Comparison of ENCODE assay signal across 9 cellular contexts in genomic region chr4:11954093-11954492, GRCh38.
A peak's percentile ranks its signal among the peaks of the same experiment; 100 is the strongest.
DNase-seq lines count a peak whose midpoint lies in the region; ATAC-seq and TF ChIP-seq lines count a peak whose summit lies in the region.
"Had no signal": no experiment of that assay in that cellular context is flagged by ENCODE, and none has a peak within 500 bp of the region (broad histone marks: within the 10 kb centered on the region; RNA-seq: fewer than 3 reads in every experiment).

No MANE protein-coding gene starts in this region.

- H3K27ac ChIP-seq in adrenal gland (no peak overlapping the region), left lung (no peak overlapping the region)

- no peak for ATAC-seq in left lung
- ATAC-seq in HG02970 (IDR thresholded peaks at IDR 0.05; ENCODE audit: low FRiP score, unreplicated experiment), result no peak

- peak; percentile 6 for DNase-seq in COR-L47 (lab: John Stamatoyannopoulos, UW)
- peak; percentile 1 for DNase-seq in HuH-7 (ENCODE audit: low spot score)
- peak in 5 of 7 donors; percentile 24 to 55 (median 44) for DNase-seq in adrenal gland
- DNase-seq in left lung, result no peak
- no peak for DNase-seq in T-helper 2 cell treated with Interferon-gamma antibody and Interleukin-4, amounts not matched to agents 5 μg/mL and 100 μg/mL, for 36 hours (ENCODE audit: low spot score)
- no peak for DNase-seq in T-helper 1 cell
- no peak for DNase-seq in COLO668 (lab: John Stamatoyannopoulos, UW; ENCODE audit: unreplicated experiment)
- DNase-seq: SIG-M5 had no signal

- no peak for TF ChIP-seq POLR2A in adrenal gland (IDR thresholded peaks at IDR 0.05)

- H3K4me1 ChIP-seq in adrenal gland (replicated peaks in 1 of 2), result no peaks in the 10 kb centered on the region
- H3K4me1 ChIP-seq in left lung, result no peaks in the 10 kb centered on the region

- H3K4me3 Mint-ChIP-seq in T-helper 2 cell treated with Interferon-gamma antibody and Interleukin-4, amounts not matched to agents 5 μg/mL and 100 μg/mL, for 36 hours, result no peak overlapping the region

- H3K36me3 ChIP-seq in adrenal gland (replicated peaks in 1 of 2) (no peaks in the 10 kb centered on the region), left lung (no peaks in the 10 kb centered on the region)

- H3K4me3 ChIP-seq in adrenal gland (no peak overlapping the region), left lung (no peak overlapping the region)

- H3K36me3 Mint-ChIP-seq in T-helper 2 cell treated with Interferon-gamma antibody and Interleukin-4, amounts not matched to agents 5 μg/mL and 100 μg/mL, for 36 hours (ENCODE audit: low read depth), result no peaks in the 10 kb centered on the region

- intact Hi-C loops in adrenal gland (cut with DNase I), result loop anchor here in 1 of 2 donors (10.0 kb wide), 1 partner anchor 189 kb away; no protein-coding TSS in a partner anchor
- intact Hi-C loops in left lung (cut with DNase I), result no loop called here

- no peaks in the 10 kb centered on the region for H3K9me3 Mint-ChIP-seq in T-helper 2 cell treated with Interferon-gamma antibody and Interleukin-4, amounts not matched to agents 5 μg/mL and 100 μg/mL, for 36 hours

- no peaks in the 10 kb centered on the region for H3K9me3 ChIP-seq in adrenal gland (replicated peaks in 1 of 3)
- H3K9me3 ChIP-seq in left lung, result no peaks in the 10 kb centered on the region

- H3K27ac Mint-ChIP-seq in T-helper 2 cell treated with Interferon-gamma antibody and Interleukin-4, amounts not matched to agents 5 μg/mL and 100 μg/mL, for 36 hours, result no peak overlapping the region

- TF ChIP-seq CTCF in adrenal gland (IDR thresholded peaks at IDR 0.05), result peak; percentile 42 to 61 (median 59)
- TF ChIP-seq CTCF in left lung (IDR thresholded peaks at IDR 0.05), result peak; percentile 22 to 29

- no peaks in the 10 kb centered on the region for H3K4me1 Mint-ChIP-seq in T-helper 2 cell treated with Interferon-gamma antibody and Interleukin-4, amounts not matched to agents 5 μg/mL and 100 μg/mL, for 36 hours (ENCODE audit: low read depth)

- H3K27me3 Mint-ChIP-seq in T-helper 2 cell treated with Interferon-gamma antibody and Interleukin-4, amounts not matched to agents 5 μg/mL and 100 μg/mL, for 36 hours (ENCODE audit: low read depth), result no peaks in the 10 kb centered on the region

- WGBS in adrenal gland, 4 donors, result 54 to 59% (median 57%) methylated on average over 2 of the region's 2 CpGs

- H3K27me3 ChIP-seq in adrenal gland, result no peaks in the 10 kb centered on the region
- no peaks in the 10 kb centered on the region for H3K27me3 ChIP-seq in left lung

Comparison
In these comparisons a context has a peak if more than half of its experiments do, and no peak if none do; other contexts are left out.
1. DNase-seq: peak in COR-L47 (single experiment), HuH-7 (single experiment) and adrenal gland (5 of 7); none in left lung (0 of 2), T-helper 2 cell treated with Interferon-gamma antibody and Interleukin-4, amounts not matched to agents 5 μg/mL and 100 μg/mL, for 36 hours (single experiment), T-helper 1 cell (0 of 5) and COLO668 (single experiment).